In the genomic region with DNA sequence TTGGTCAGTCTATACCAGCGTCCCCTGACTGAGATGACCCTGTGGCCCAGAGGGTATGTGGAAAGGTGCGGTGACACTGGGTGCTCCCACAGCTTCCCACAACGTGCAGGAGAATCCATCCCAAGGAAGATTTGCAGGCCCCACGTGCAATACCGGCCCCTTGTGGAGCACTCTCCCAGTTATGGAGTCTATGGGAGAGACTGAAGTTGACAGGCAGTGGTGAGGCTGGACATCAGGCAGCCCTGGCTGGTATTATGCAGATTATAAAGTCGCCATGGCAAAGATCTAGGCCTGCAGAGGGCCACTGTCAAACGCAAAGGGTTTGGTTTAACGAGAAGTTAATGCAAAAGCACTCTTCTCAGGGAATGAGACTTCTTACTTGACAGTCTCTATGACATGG, we compare ENCODE assay signal across 12 cellular contexts.
"Had no signal": no experiment of that assay in that cellular context is flagged by ENCODE, and none has a peak within 500 bp of the region (broad histone marks: within the 10 kb centered on the region; RNA-seq: fewer than 3 reads in every experiment).

No MANE protein-coding gene starts in this region.

- H3K36me3 ChIP-seq: esophagus muscularis mucosa, stomach, upper lobe of left lung, uterus had no signal

- DNase-seq: central memory CD4-positive, alpha-beta T cell; cortex of kidney; effector memory CD4-positive, alpha-beta T cell; kidney glomerular epithelial cell; natural killer cell; stimulated activated naive CD4-positive, alpha-beta T cell; stomach; substantia nigra; upper lobe of left lung; uterus had no signal

- H3K4me1 Mint-ChIP-seq: natural killer cell had no signal

- H3K27ac Mint-ChIP-seq: natural killer cell had no signal

- H3K27ac ChIP-seq: epithelial cell of prostate, esophagus muscularis mucosa, stomach, upper lobe of left lung had no signal

- ATAC-seq: natural killer cell had no signal

- H3K9me3 Mint-ChIP-seq: natural killer cell had no signal

- H3K9me3 ChIP-seq: esophagus muscularis mucosa, stomach, upper lobe of left lung, uterus had no signal

- H3K27me3 ChIP-seq: esophagus muscularis mucosa, stomach, upper lobe of left lung, uterus had no signal

- H3K4me3 Mint-ChIP-seq: natural killer cell had no signal

- H3K4me3 ChIP-seq: esophagus muscularis mucosa, stomach, upper lobe of left lung, uterus had no signal

- H3K36me3 Mint-ChIP-seq: natural killer cell had no signal
